Comparison of ENCODE assay signal across 22 cellular contexts in genomic region chr3:49529567-49529966, GRCh38. TPM values are rescaled to one million over a fixed set of nuclear protein-coding genes. Genes with fewer than 3 reads are reported as not detected.
DNase-seq lines count a peak whose midpoint lies in the region; ATAC-seq and TF ChIP-seq lines count a peak whose summit lies in the region.
"Had no signal": no experiment of that assay in that cellular context is flagged by ENCODE, and none has a peak within 500 bp of the region (broad histone marks: within the 10 kb centered on the region; RNA-seq: fewer than 3 reads in every experiment).

No MANE protein-coding gene starts in this region.

- peak; percentile 43 to 65 for ATAC-seq in activated T-cell treated with anti-CD3 and anti-CD28 coated beads, Interleukin-2, amount 50 U/mL, for 4 hours
- ATAC-seq in effector memory CD8-positive, alpha-beta T cell (replicated peaks), result no peak
- ATAC-seq in mucosa of descending colon (no peak), right cardiac atrium (no peak)
- ATAC-seq: body of pancreas, heart right ventricle, left cardiac atrium had no signal

- H3K36me3 Mint-ChIP-seq in activated naive CD4-positive, alpha-beta T cell treated with anti-CD3 and anti-CD28 coated beads, Interleukin-2, amount 50 U/mL, for 24 hours, result peaks cover 5% of the 10 kb centered on the region
- H3K36me3 Mint-ChIP-seq in activated T-cell treated with anti-CD3 and anti-CD28 coated beads, Interleukin-2, amount 50 U/mL, for 4 hours (ENCODE audit: insufficient read depth), result peaks cover 12% of the 10 kb centered on the region
- H3K36me3 Mint-ChIP-seq in effector memory CD8-positive, alpha-beta T cell (ENCODE audit: insufficient read depth), result peaks cover 38% of the 10 kb centered on the region

- TF ChIP-seq CTCF in mucosa of descending colon (IDR thresholded peaks at IDR 0.05), result no peak

- no peaks in the 10 kb centered on the region for H3K27me3 Mint-ChIP-seq in activated naive CD4-positive, alpha-beta T cell treated with anti-CD3 and anti-CD28 coated beads, Interleukin-2, amount 50 U/mL, for 24 hours
- no peaks in the 10 kb centered on the region for H3K27me3 Mint-ChIP-seq in activated T-cell treated with anti-CD3 and anti-CD28 coated beads, Interleukin-2, amount 50 U/mL, for 4 hours (ENCODE audit: low read depth)
- H3K27me3 Mint-ChIP-seq in effector memory CD8-positive, alpha-beta T cell, result no peaks in the 10 kb centered on the region

- H3K27ac Mint-ChIP-seq in activated naive CD4-positive, alpha-beta T cell treated with anti-CD3 and anti-CD28 coated beads, Interleukin-2, amount 50 U/mL, for 24 hours, result peak overlapping the region; percentile 13
- peak overlapping the region; percentile 6 to 32 for H3K27ac Mint-ChIP-seq in effector memory CD8-positive, alpha-beta T cell

- H3K27ac ChIP-seq in right cardiac atrium (ENCODE audit: low read length), result no peak overlapping the region
- H3K27ac ChIP-seq: BLaER1 treated with 17β-estradiol and CSF1 and Interleukin-3, amounts not matched to agents 10 nM and 100 nM; heart right ventricle; sigmoid colon; uterus had no signal

- no peaks in the 10 kb centered on the region for H3K27me3 ChIP-seq in right cardiac atrium (ENCODE audit: control insufficient read depth, insufficient read depth)
- H3K27me3 ChIP-seq: BLaER1 treated with 17β-estradiol and CSF1 and Interleukin-3, amounts not matched to agents 10 nM and 100 nM; body of pancreas; heart right ventricle; sigmoid colon; uterus had no signal

- H3K36me3 ChIP-seq in mucosa of descending colon (ENCODE audit: low read depth), result no peaks in the 10 kb centered on the region
- H3K36me3 ChIP-seq: uterus had no signal

- intact Hi-C loops in mucosa of descending colon (cut with DNase I, micrococcal nuclease) (no loop called here), right cardiac atrium (cut with DNase I) (loop anchor here in 1 of 4 donors (10.0 kb wide), 1 partner anchor 355 kb away; no protein-coding TSS in a partner anchor)

- H3K9me3 Mint-ChIP-seq in activated naive CD4-positive, alpha-beta T cell treated with anti-CD3 and anti-CD28 coated beads, Interleukin-2, amount 50 U/mL, for 24 hours, result no peaks in the 10 kb centered on the region
- H3K9me3 Mint-ChIP-seq in activated T-cell treated with anti-CD3 and anti-CD28 coated beads, Interleukin-2, amount 50 U/mL, for 4 hours, result no peaks in the 10 kb centered on the region
- H3K9me3 Mint-ChIP-seq in effector memory CD8-positive, alpha-beta T cell, result no peaks in the 10 kb centered on the region

- H3K4me1 ChIP-seq in mucosa of descending colon (ENCODE audit: low read depth) (no peaks in the 10 kb centered on the region), right cardiac atrium (ENCODE audit: control insufficient read depth, insufficient read depth, low read length) (peaks cover 6% of the 10 kb centered on the region)
- H3K4me1 ChIP-seq: Caco-2, uterus had no signal

- DNase-seq in activated naive CD4-positive, alpha-beta T cell treated with anti-CD3 and anti-CD28 coated beads, Interleukin-2, amount 50 U/mL, for 16 hours, result no peak
- no peak for DNase-seq in activated T-cell treated with anti-CD3 and anti-CD28 coated beads, Interleukin-2, amount 50 U/mL, for 4 hours
- no peak for DNase-seq in effector memory CD8-positive, alpha-beta T cell
- DNase-seq in LoVo (ENCODE audit: low spot score), result no peak
- no peak for DNase-seq in mucosa of descending colon
- DNase-seq in right cardiac atrium, result no peak
- DNase-seq: activated CD4-positive, alpha-beta T cell treated with anti-CD3 and anti-CD28 coated beads for 1 hour; body of pancreas; Caco-2; DMS79 treated with DMSO at 0.1 percent for 48 hours; erythroblast; heart right ventricle; left cardiac atrium; mammary epithelial cell; MV-4-11; NCI-H187; NCI-H526; sigmoid colon; uterus had no signal

- H3K4me1 Mint-ChIP-seq in activated naive CD4-positive, alpha-beta T cell treated with anti-CD3 and anti-CD28 coated beads, Interleukin-2, amount 50 U/mL, for 24 hours, result peaks cover 16% of the 10 kb centered on the region
- H3K4me1 Mint-ChIP-seq in activated T-cell treated with anti-CD3 and anti-CD28 coated beads, Interleukin-2, amount 50 U/mL, for 4 hours (ENCODE audit: low read depth), result peaks cover 15% of the 10 kb centered on the region
- peaks cover 3% of the 10 kb centered on the region in 2 donors for H3K4me1 Mint-ChIP-seq in effector memory CD8-positive, alpha-beta T cell (ENCODE audit: low read depth in 2 of 2)

- no peak overlapping the region for H3K4me3 ChIP-seq in mucosa of descending colon
- no peak overlapping the region for H3K4me3 ChIP-seq in right cardiac atrium (ENCODE audit: low read length)
- H3K4me3 ChIP-seq: BLaER1 treated with 17β-estradiol and CSF1 and Interleukin-3, amounts not matched to agents 10 nM and 100 nM; body of pancreas; heart right ventricle; sigmoid colon; uterus had no signal

- no peak overlapping the region for H3K4me3 Mint-ChIP-seq in activated naive CD4-positive, alpha-beta T cell treated with anti-CD3 and anti-CD28 coated beads, Interleukin-2, amount 50 U/mL, for 24 hours
- H3K4me3 Mint-ChIP-seq in activated T-cell treated with anti-CD3 and anti-CD28 coated beads, Interleukin-2, amount 50 U/mL, for 4 hours, result no peak overlapping the region
- H3K4me3 Mint-ChIP-seq in effector memory CD8-positive, alpha-beta T cell, result no peak overlapping the region

- H3K9me3 ChIP-seq in mucosa of descending colon (no peaks in the 10 kb centered on the region), right cardiac atrium (ENCODE audit: control insufficient read depth, low read length) (no peaks in the 10 kb centered on the region)
- H3K9me3 ChIP-seq: BLaER1 treated with 17β-estradiol and CSF1 and Interleukin-3, amounts not matched to agents 10 nM and 100 nM; body of pancreas; Caco-2; heart right ventricle; sigmoid colon; uterus had no signal

RNA-seq across cellular contexts. Expression of gene BSN, which starts 24.7 kb away (rescaled TPM):
- under 1 TPM; 0.30 to 0.86 (median 0.40) TPM for total RNA-seq in activated T-cell treated with anti-CD3 and anti-CD28 coated beads, Interleukin-2, amount 50 U/mL, for 4 hours
- total RNA-seq in mucosa of descending colon (1 to 10 TPM in 1 of 3 donors, under 1 TPM in 2; 0.17 to 1.2 (median 0.36) TPM), right cardiac atrium (1 to 10 TPM in 1 of 4 donors, under 1 TPM in 3; 0.25 to 1.4 (median 0.39) TPM)
- polyA plus RNA-seq in right cardiac atrium, result 0.38 TPM
- polyA plus RNA-seq: AG04450 had no signal

RNA-seq across cellular contexts. Expression of gene DAG1, which starts 59.5 kb away (rescaled TPM):
- 10 to 100 TPM; 19.9 to 25.6 (median 25.4) TPM for total RNA-seq in activated T-cell treated with anti-CD3 and anti-CD28 coated beads, Interleukin-2, amount 50 U/mL, for 4 hours
- 10 to 100 TPM; 76.9 to 97.3 (median 88.8) TPM for total RNA-seq in mucosa of descending colon
- total RNA-seq in right cardiac atrium, result 100 to 1,000 TPM; 113 to 141 (median 121) TPM
- 64.0 TPM for polyA plus RNA-seq in right cardiac atrium

Comparison
In these comparisons a context has a peak if more than half of its experiments do, and no peak if none do; other contexts are left out.
1. ATAC-seq: peak in activated T-cell treated with anti-CD3 and anti-CD28 coated beads, Interleukin-2, amount 50 U/mL, for 4 hours (2 of 2); none in effector memory CD8-positive, alpha-beta T cell (single experiment), mucosa of descending colon (single experiment) and right cardiac atrium (0 of 2).